In genomic region chr10:5789626-5790025, GRCh38 we compare ENCODE assay signal across 23 cellular contexts.
"Had no signal": no experiment of that assay in that cellular context is flagged by ENCODE, and none has a peak within 500 bp of the region (broad histone marks: within the 10 kb centered on the region; RNA-seq: fewer than 3 reads in every experiment).

No MANE protein-coding gene starts in this region.

- H3K36me3 ChIP-seq: uterus had no signal

- H3K27ac ChIP-seq: esophagus muscularis mucosa, hepatocyte, left lung, prostate gland, testis, uterus had no signal

- H3K4me3 Mint-ChIP-seq: activated B cell treated with CpG ODN at 0.5 μM for 24 hours, naive B cell had no signal

- H3K27me3 Mint-ChIP-seq: activated B cell treated with CpG ODN at 0.5 μM for 24 hours, naive B cell had no signal

- H3K4me1 ChIP-seq: prostate gland, testis, uterus had no signal

- DNase-seq: activated B cell treated with CpG ODN at 0.5 μM for 24 hours; activated CD4-positive, alpha-beta T cell treated with anti-CD3 and anti-CD28 coated beads for 48 hours; activated gamma-delta T cell treated with Interleukin-2 at 50 U/mL for 16 hours; central memory CD4-positive, alpha-beta T cell; dermis blood vessel endothelial cell; effector CD8-positive, alpha-beta T cell; glutamatergic neuron; kidney glomerular epithelial cell; left lung; naive B cell; SK-N-SH; stimulated activated CD4-positive, alpha-beta T cell treated with anti-CD3 and anti-CD28 coated beads, Interleukin-4, amount 100 ng/mL, for 1 hour; stimulated activated naive CD4-positive, alpha-beta T cell; testis; trophoblast cell; uterus had no signal

- H3K27me3 ChIP-seq: esophagus muscularis mucosa, hepatocyte, left lung, testis, uterus had no signal

- H3K9ac ChIP-seq: SK-N-SH had no signal

- FAIRE-seq: astrocyte, frontal cortex, TTC549 had no signal

- H3K9me3 Mint-ChIP-seq: activated B cell treated with CpG ODN at 0.5 μM for 24 hours, naive B cell had no signal

- H3K27ac Mint-ChIP-seq: activated B cell treated with CpG ODN at 0.5 μM for 24 hours had no signal

- H3K4me3 ChIP-seq: esophagus muscularis mucosa, hepatocyte, left lung, lung, prostate gland, testis, uterus had no signal

- ATAC-seq: left lung had no signal

- H3K9me3 ChIP-seq: esophagus muscularis mucosa, left lung, prostate gland, SK-N-SH, testis, uterus had no signal
